In genomic region chr3:172296248-172296974, GRCh38 we compare ENCODE assay signal across 14 cellular contexts.
"Had no signal": no experiment of that assay in that cellular context is flagged by ENCODE, and none has a peak within 500 bp of the region (broad histone marks: within the 10 kb centered on the region; RNA-seq: fewer than 3 reads in every experiment).

No MANE protein-coding gene starts in this region.

- H3K79me2 ChIP-seq: parathyroid adenoma had no signal

- H3K4me1 Mint-ChIP-seq: activated CD4-positive, alpha-beta T cell treated with anti-CD3 and anti-CD28 coated beads, Interleukin-2, amount 10 ng/mL, durations not matched to agents 7 days and 5 days had no signal

- H3K4me2 ChIP-seq: SK-N-SH had no signal

- ATAC-seq: lower lobe of right lung had no signal

- H3K27ac Mint-ChIP-seq: activated CD4-positive, alpha-beta T cell treated with anti-CD3 and anti-CD28 coated beads, Interleukin-2, amount 10 ng/mL, durations not matched to agents 7 days and 5 days had no signal

- H3K4me1 ChIP-seq: transverse colon had no signal

- H3K27ac ChIP-seq: lower lobe of right lung, parathyroid adenoma, skin epidermis, transverse colon had no signal

- H3K4me3 ChIP-seq: lower lobe of right lung, skin epidermis, transverse colon had no signal

- H3K9ac ChIP-seq: parathyroid adenoma, SK-N-SH had no signal

- H3K9me3 ChIP-seq: lower lobe of right lung, SK-N-SH, transverse colon had no signal

- H3K27me3 ChIP-seq: transverse colon had no signal

- H3K4me3 Mint-ChIP-seq: activated CD4-positive, alpha-beta T cell treated with anti-CD3 and anti-CD28 coated beads, Interleukin-2, amount 10 ng/mL, durations not matched to agents 7 days and 5 days had no signal

- H3K27me3 Mint-ChIP-seq: activated CD4-positive, alpha-beta T cell treated with anti-CD3 and anti-CD28 coated beads, Interleukin-2, amount 10 ng/mL, durations not matched to agents 7 days and 5 days had no signal

- H2AFZ ChIP-seq: parathyroid adenoma had no signal

- H3K9me3 Mint-ChIP-seq: activated CD4-positive, alpha-beta T cell treated with anti-CD3 and anti-CD28 coated beads, Interleukin-2, amount 10 ng/mL, durations not matched to agents 7 days and 5 days had no signal

- DNase-seq: activated CD4-positive, alpha-beta T cell treated with anti-CD3 and anti-CD28 coated beads, Interleukin-2, amount 10 ng/mL, durations not matched to agents 7 days and 5 days; activated CD4-positive, CD25-positive, alpha-beta regulatory T cell; activated CD8-positive, alpha-beta memory T cell treated with anti-CD3 and anti-CD28 coated beads for 24 hours; activated naive CD4-positive, alpha-beta T cell treated with Interleukin-2 at 50 U/mL for 16 hours; cortex of kidney; effector memory CD4-positive, alpha-beta T cell; erythroblast; hypothalamus; lower lobe of right lung; SK-N-SH; T-helper 1 cell; transverse colon had no signal
